12 cellular contexts compared by ENCODE assay signal in genomic region chr6:87197547-87197946, GRCh38. TPM values are rescaled to one million over a fixed set of nuclear protein-coding genes. Genes with fewer than 3 reads are reported as not detected.
A peak's percentile ranks its signal among the peaks of the same experiment; 100 is the strongest.
DNase-seq lines count a peak whose midpoint lies in the region; ATAC-seq and TF ChIP-seq lines count a peak whose summit lies in the region.
"Had no signal": no experiment of that assay in that cellular context is flagged by ENCODE, and none has a peak within 500 bp of the region (broad histone marks: within the 10 kb centered on the region; RNA-seq: fewer than 3 reads in every experiment).

No MANE protein-coding gene starts in this region.

- POLR2A ChIA-PET in activated CD4-positive, alpha-beta memory T cell treated with anti-CD3 and anti-CD28 coated beads for 36 hours (lab: Charles Lee) = interaction anchor here (0.7 to 1.1 kb wide), 2 partner anchors 13 to 43 kb away, joined by 3 read pairs; no protein-coding TSS in a partner anchor
- POLR2A ChIA-PET in activated CD4-positive, alpha-beta memory T cell treated with anti-CD3 and anti-CD28 coated beads, Interleukin-2, amount 10 ng/mL, durations not matched to agents 7 days and 5 days (lab: Charles Lee) = interaction anchor here (1.2 to 1.6 kb wide), 2 partner anchors 42 to 45 kb away, joined by 3 to 4 read pairs; partner anchors contain the start of gene ZNF292

- H3K9me3 Mint-ChIP-seq in activated CD4-positive, alpha-beta memory T cell treated with anti-CD3 and anti-CD28 coated beads for 36 hours = no peaks in the 10 kb centered on the region
- no peaks in the 10 kb centered on the region for H3K9me3 Mint-ChIP-seq in activated CD4-positive, alpha-beta memory T cell treated with anti-CD3 and anti-CD28 coated beads, Interleukin-2, amount 10 ng/mL, durations not matched to agents 7 days and 5 days
- H3K9me3 Mint-ChIP-seq in glutamatergic neuron (ENCODE audit: unreplicated experiment) = peaks cover 2% of the 10 kb centered on the region
- H3K9me3 Mint-ChIP-seq: activated CD4-positive, alpha-beta T cell treated with anti-CD3 and anti-CD28 coated beads, Interleukin-2, amount 10 ng/mL, durations not matched to agents 7 days and 5 days had no signal

- peak; percentile 49 for DNase-seq in activated CD4-positive, alpha-beta memory T cell treated with anti-CD3 and anti-CD28 coated beads for 36 hours
- DNase-seq in activated CD4-positive, alpha-beta memory T cell treated with anti-CD3 and anti-CD28 coated beads, Interleukin-2, amount 10 ng/mL, durations not matched to agents 7 days and 5 days = no peak
- peak; percentile 29 for DNase-seq in stimulated activated CD4-positive, alpha-beta T cell treated with anti-CD3 and anti-CD28 coated beads, Interleukin-4, amount 100 ng/mL, for 24 hours
- DNase-seq in glutamatergic neuron = no peak
- DNase-seq in MV-4-11 (lab: John Stamatoyannopoulos, UW) = no peak
- DNase-seq in NCI-H146 treated with DMSO at 0.1 percent for 48 hours (lab: John Stamatoyannopoulos, UW; ENCODE audit: unreplicated experiment) = no peak
- DNase-seq: activated CD4-positive, alpha-beta T cell treated with anti-CD3 and anti-CD28 coated beads, Interleukin-2, amount 10 ng/mL, durations not matched to agents 7 days and 5 days; DMS79; NCI-H510A had no signal

- peaks cover 67% of the 10 kb centered on the region for H3K4me1 Mint-ChIP-seq in activated CD4-positive, alpha-beta memory T cell treated with anti-CD3 and anti-CD28 coated beads for 36 hours (ENCODE audit: low read depth)
- peaks cover 48% of the 10 kb centered on the region for H3K4me1 Mint-ChIP-seq in activated CD4-positive, alpha-beta memory T cell treated with anti-CD3 and anti-CD28 coated beads, Interleukin-2, amount 10 ng/mL, durations not matched to agents 7 days and 5 days
- peaks cover 6% of the 10 kb centered on the region for H3K4me1 Mint-ChIP-seq in glutamatergic neuron (ENCODE audit: low read depth, unreplicated experiment)

- peak overlapping the region; percentile 38 for H3K27ac Mint-ChIP-seq in activated CD4-positive, alpha-beta memory T cell treated with anti-CD3 and anti-CD28 coated beads for 36 hours
- no peak overlapping the region for H3K27ac Mint-ChIP-seq in activated CD4-positive, alpha-beta memory T cell treated with anti-CD3 and anti-CD28 coated beads, Interleukin-2, amount 10 ng/mL, durations not matched to agents 7 days and 5 days
- H3K27ac Mint-ChIP-seq in glutamatergic neuron (ENCODE audit: unreplicated experiment) = no peak overlapping the region
- H3K27ac Mint-ChIP-seq: activated CD4-positive, alpha-beta T cell treated with anti-CD3 and anti-CD28 coated beads, Interleukin-2, amount 10 ng/mL, durations not matched to agents 7 days and 5 days had no signal

- H3K36me3 Mint-ChIP-seq in activated CD4-positive, alpha-beta memory T cell treated with anti-CD3 and anti-CD28 coated beads for 36 hours = peaks cover 9% of the 10 kb centered on the region
- peaks cover 16% of the 10 kb centered on the region for H3K36me3 Mint-ChIP-seq in activated CD4-positive, alpha-beta memory T cell treated with anti-CD3 and anti-CD28 coated beads, Interleukin-2, amount 10 ng/mL, durations not matched to agents 7 days and 5 days (ENCODE audit: low read depth)
- H3K36me3 Mint-ChIP-seq in glutamatergic neuron (ENCODE audit: unreplicated experiment) = no peaks in the 10 kb centered on the region

- H3K27me3 Mint-ChIP-seq in activated CD4-positive, alpha-beta memory T cell treated with anti-CD3 and anti-CD28 coated beads for 36 hours = no peaks in the 10 kb centered on the region
- no peaks in the 10 kb centered on the region for H3K27me3 Mint-ChIP-seq in activated CD4-positive, alpha-beta memory T cell treated with anti-CD3 and anti-CD28 coated beads, Interleukin-2, amount 10 ng/mL, durations not matched to agents 7 days and 5 days
- no peaks in the 10 kb centered on the region for H3K27me3 Mint-ChIP-seq in glutamatergic neuron (ENCODE audit: unreplicated experiment)
- H3K27me3 Mint-ChIP-seq: activated CD4-positive, alpha-beta T cell treated with anti-CD3 and anti-CD28 coated beads, Interleukin-2, amount 10 ng/mL, durations not matched to agents 7 days and 5 days had no signal

- TF ChIP-seq CTCF in glutamatergic neuron (IDR thresholded peaks at IDR 0.05; ENCODE audit: partially characterized antibody, unreplicated experiment) = no peak

- CTCF ChIA-PET in activated CD4-positive, alpha-beta memory T cell treated with anti-CD3 and anti-CD28 coated beads for 36 hours (lab: Charles Lee) = interaction anchor here (0.7 to 1.8 kb wide), 2 partner anchors 15 to 42 kb away, joined by 4 to 5 read pairs; partner anchors contain the start of gene ZNF292
- CTCF ChIA-PET in activated CD4-positive, alpha-beta memory T cell treated with anti-CD3 and anti-CD28 coated beads, Interleukin-2, amount 10 ng/mL, durations not matched to agents 7 days and 5 days (lab: Charles Lee) = interaction anchor here (0.7 to 1.4 kb wide), 2 partner anchors 10 to 16 kb away, joined by 3 to 6 read pairs; no protein-coding TSS in a partner anchor

- intact Hi-C loops in activated CD4-positive, alpha-beta memory T cell treated with anti-CD3 and anti-CD28 coated beads for 36 hours (cut with micrococcal nuclease) = loop anchor here (1.0 kb wide), 3 partner anchors 14 to 43 kb away; no protein-coding TSS in a partner anchor

- ATAC-seq in GM21526 (IDR thresholded peaks at IDR 0.05; ENCODE audit: low FRiP score, unreplicated experiment) (peak; percentile 65), HG03135 (IDR thresholded peaks at IDR 0.05; ENCODE audit: unreplicated experiment) (peak; percentile 53)
- ATAC-seq: A549 had no signal

- H3K4me3 Mint-ChIP-seq in activated CD4-positive, alpha-beta memory T cell treated with anti-CD3 and anti-CD28 coated beads for 36 hours = no peak overlapping the region
- no peak overlapping the region for H3K4me3 Mint-ChIP-seq in activated CD4-positive, alpha-beta memory T cell treated with anti-CD3 and anti-CD28 coated beads, Interleukin-2, amount 10 ng/mL, durations not matched to agents 7 days and 5 days
- H3K4me3 Mint-ChIP-seq in glutamatergic neuron (ENCODE audit: unreplicated experiment) = no peak overlapping the region
- H3K4me3 Mint-ChIP-seq: activated CD4-positive, alpha-beta T cell treated with anti-CD3 and anti-CD28 coated beads, Interleukin-2, amount 10 ng/mL, durations not matched to agents 7 days and 5 days had no signal

RNA-seq across cellular contexts. Expression of gene ZNF292, which starts 42.2 kb away (rescaled TPM):
- 10 to 100 TPM; 51.9 to 52.5 TPM for total RNA-seq in activated CD4-positive, alpha-beta memory T cell treated with anti-CD3 and anti-CD28 coated beads for 36 hours
- 10 to 100 TPM; 58.8 to 59.3 TPM for total RNA-seq in activated CD4-positive, alpha-beta memory T cell treated with anti-CD3 and anti-CD28 coated beads, Interleukin-2, amount 10 ng/mL, durations not matched to agents 7 days and 5 days
- 89.9 TPM for total RNA-seq in glutamatergic neuron (ENCODE audit: unreplicated experiment)

Comparison
In these comparisons a context has a peak if more than half of its experiments do, and no peak if none do; other contexts are left out.
1. DNase-seq: peak in activated CD4-positive, alpha-beta memory T cell treated with anti-CD3 and anti-CD28 coated beads for 36 hours (single experiment) and stimulated activated CD4-positive, alpha-beta T cell treated with anti-CD3 and anti-CD28 coated beads, Interleukin-4, amount 100 ng/mL, for 24 hours (single experiment); none in activated CD4-positive, alpha-beta memory T cell treated with anti-CD3 and anti-CD28 coated beads, Interleukin-2, amount 10 ng/mL, durations not matched to agents 7 days and 5 days (single experiment), glutamatergic neuron (single experiment), MV-4-11 (single experiment) and NCI-H146 treated with DMSO at 0.1 percent for 48 hours (single experiment).